ENCODE assay signal across 10 cellular contexts in genomic region chr2:161076936-161077335, GRCh38.
DNase-seq lines count a peak whose midpoint lies in the region; ATAC-seq and TF ChIP-seq lines count a peak whose summit lies in the region.
"Had no signal": no experiment of that assay in that cellular context is flagged by ENCODE, and none has a peak within 500 bp of the region (broad histone marks: within the 10 kb centered on the region; RNA-seq: fewer than 3 reads in every experiment).

No MANE protein-coding gene starts in this region.

- H3K4me3 Mint-ChIP-seq in naive thymus-derived CD4-positive, alpha-beta T cell: peak overlapping the region in 9 of 10 donors; percentile 39 to 76 (median 62)

- no peak overlapping the region for H3K27ac ChIP-seq in BLaER1
- H3K27ac ChIP-seq in HCT116 (ENCODE audit: low read depth, low read length): no peak overlapping the region
- peak overlapping the region; percentile 77 to 82 for H3K27ac ChIP-seq in breast epithelium
- peak overlapping the region; percentile 40 for H3K27ac ChIP-seq in naive thymus-derived CD4-positive, alpha-beta T cell (ENCODE audit: low read depth, low read length)

- no TSS peak for BruUV-seq in HCT116 (replicated peaks; lab: Mats Ljungman, UMichigan)

- H3K4me1 ChIP-seq in BLaER1 (peaks cover 17% of the 10 kb centered on the region), HCT116 (ENCODE audit: control insufficient read depth in 1 of 2, insufficient read depth in 2 of 2, low read length in 2 of 2) (no peaks in the 10 kb centered on the region), breast epithelium (no peaks in the 10 kb centered on the region)
- H3K4me1 ChIP-seq in naive thymus-derived CD4-positive, alpha-beta T cell (ENCODE audit: control insufficient read depth in 2 of 2, insufficient read depth in 2 of 2, low read length in 2 of 2): peaks cover 23 to 25% of the 10 kb centered on the region in 2 donors
- H3K4me1 ChIP-seq: colonic mucosa had no signal

- no peaks in the 10 kb centered on the region for H3K9me3 ChIP-seq in BLaER1
- H3K9me3 ChIP-seq in HCT116 (ENCODE audit: control insufficient read depth in 1 of 2, insufficient read depth in 1 of 2, low read depth in 1 of 2, low read length in 2 of 2): no peaks in the 10 kb centered on the region
- H3K9me3 ChIP-seq in breast epithelium: no peaks in the 10 kb centered on the region
- H3K9me3 ChIP-seq in naive thymus-derived CD4-positive, alpha-beta T cell (ENCODE audit: control insufficient read depth in 2 of 3, low read length in 3 of 3): no peaks in the 10 kb centered on the region
- H3K9me3 ChIP-seq: colonic mucosa had no signal

- no peak for TF ChIP-seq RAD21 in HCT116 (IDR thresholded peaks at IDR 0.05; ENCODE audit: low read depth)

- peak overlapping the region; percentile 60 to 94 (median 88) for H3K27ac Mint-ChIP-seq in naive thymus-derived CD4-positive, alpha-beta T cell

- no peaks in the 10 kb centered on the region for H3K79me2 ChIP-seq in HCT116 (ENCODE audit: insufficient read depth, low read length)

- TF ChIP-seq POLR2A in HCT116 (IDR thresholded peaks at IDR 0.05; ENCODE audit: borderline replicate concordance, extremely low read depth, insufficient read depth, insufficient read length): no peak
- no peak for TF ChIP-seq POLR2A in breast epithelium (IDR thresholded peaks at IDR 0.05)

- RAD21 ChIA-PET in HCT116 (lab: Charles Lee; ENCODE audit: low non-redundant PET in 1 of 2, low total read pairs in 2 of 2, uncharacterized antibody in 2 of 2, unreplicated experiment in 2 of 2): no interaction called here

- no peaks in the 10 kb centered on the region for H4K20me1 ChIP-seq in BLaER1
- H4K20me1 ChIP-seq in HCT116 (ENCODE audit: insufficient read depth): no peaks in the 10 kb centered on the region

- no peak for TF ChIP-seq CTCF in HCT116 (IDR thresholded peaks at IDR 0.05 in 2 of 3, conservative IDR thresholded peaks at IDR 0.05 in 1 of 3; ENCODE audit: borderline replicate concordance in 1 of 3, insufficient read depth in 1 of 3, low read depth in 2 of 3, low read length in 2 of 3)
- TF ChIP-seq CTCF in breast epithelium (IDR thresholded peaks at IDR 0.05): no peak

- H3K9ac ChIP-seq in BLaER1: no peak overlapping the region
- no peak overlapping the region for H3K9ac ChIP-seq in HCT116 (ENCODE audit: low read length)

- H3K27me3 Mint-ChIP-seq in naive thymus-derived CD4-positive, alpha-beta T cell: no peaks in the 10 kb centered on the region

- peak overlapping the region; percentile 57 for H3K4me2 ChIP-seq in BLaER1
- H3K4me2 ChIP-seq in HCT116 (ENCODE audit: low read length): no peak overlapping the region

- no peak overlapping the region for H3K4me3 ChIP-seq in BLaER1
- H3K4me3 ChIP-seq in HCT116 (replicated peaks in 1 of 2; ENCODE audit: low read depth in 1 of 2, low read length in 2 of 2): no peak overlapping the region
- no peak overlapping the region for H3K4me3 ChIP-seq in breast epithelium
- H3K4me3 ChIP-seq in naive thymus-derived CD4-positive, alpha-beta T cell (ENCODE audit: low read length): no peak overlapping the region
- H3K4me3 ChIP-seq: colonic mucosa had no signal

- DNase-seq in HCT116 (ENCODE audit: low read depth, low spot score): no peak
- DNase-seq in breast epithelium (ENCODE audit: low spot score in 2 of 2): no peak
- DNase-seq in naive thymus-derived CD4-positive, alpha-beta T cell: no peak
- no peak for DNase-seq in CD1c-positive myeloid dendritic cell (ENCODE audit: extremely low spot score)
- DNase-seq in NCI-H446 (lab: John Stamatoyannopoulos, UW): no peak
- DNase-seq: NCI-H510A treated with DMSO at 0.1 percent for 48 hours had no signal

- H3K36me3 ChIP-seq in BLaER1 (no peaks in the 10 kb centered on the region), HCT116 (ENCODE audit: control insufficient read depth in 1 of 2, insufficient read depth in 2 of 2, low read length in 2 of 2) (no peaks in the 10 kb centered on the region), breast epithelium (no peaks in the 10 kb centered on the region)
- no peaks in the 10 kb centered on the region for H3K36me3 ChIP-seq in naive thymus-derived CD4-positive, alpha-beta T cell (ENCODE audit: control insufficient read depth in 2 of 3, insufficient read depth in 3 of 3, low read length in 3 of 3)
- H3K36me3 ChIP-seq: colonic mucosa had no signal

- POLR2A ChIA-PET in HCT116 (lab: Charles Lee): no interaction called here
- POLR2A ChIA-PET in naive thymus-derived CD4-positive, alpha-beta T cell (lab: Charles Lee): no interaction called here

- CTCF ChIA-PET in HCT116 (lab: Charles Lee): no interaction called here
- CTCF ChIA-PET in naive thymus-derived CD4-positive, alpha-beta T cell (lab: Charles Lee): no interaction called here

- no peak for ATAC-seq in HCT116
- no peak for ATAC-seq in naive thymus-derived CD4-positive, alpha-beta T cell
- no peak for ATAC-seq in HG02610 (IDR thresholded peaks at IDR 0.05; ENCODE audit: unreplicated experiment)
- ATAC-seq in HG03025 (IDR thresholded peaks at IDR 0.05; ENCODE audit: low FRiP score, unreplicated experiment): no peak

- H3K9me3 Mint-ChIP-seq in naive thymus-derived CD4-positive, alpha-beta T cell: peaks cover 0 to 30% (median 0%) of the 10 kb centered on the region in 11 donors

- no peaks in the 10 kb centered on the region for H3K27me3 ChIP-seq in BLaER1
- no peaks in the 10 kb centered on the region for H3K27me3 ChIP-seq in HCT116 (ENCODE audit: insufficient read depth, low read length)
- H3K27me3 ChIP-seq in breast epithelium: no peaks in the 10 kb centered on the region
- H3K27me3 ChIP-seq in naive thymus-derived CD4-positive, alpha-beta T cell (ENCODE audit: control insufficient read depth in 2 of 2, insufficient read depth in 2 of 2, low read length in 2 of 2): no peaks in the 10 kb centered on the region
- H3K27me3 ChIP-seq: colonic mucosa had no signal

- H3K36me3 Mint-ChIP-seq in naive thymus-derived CD4-positive, alpha-beta T cell: peaks cover 0 to 43% (median 0%) of the 10 kb centered on the region in 5 donors

- H2AFZ ChIP-seq in HCT116 (ENCODE audit: low read depth, low read length, poor library complexity, severe bottlenecking): peak overlapping the region; percentile 43

- peaks cover 24 to 59% (median 29%) of the 10 kb centered on the region in 7 donors for H3K4me1 Mint-ChIP-seq in naive thymus-derived CD4-positive, alpha-beta T cell

- no peaks in the 10 kb centered on the region for H3K9me2 ChIP-seq in HCT116 (ENCODE audit: insufficient read depth)

- intact Hi-C loops in HCT116 (cut with micrococcal nuclease): no loop called here
- intact Hi-C loops in breast epithelium (cut with DNase I; ENCODE audit: low total_unique reads): no loop called here
- intact Hi-C loops in naive thymus-derived CD4-positive, alpha-beta T cell (cut with micrococcal nuclease): loop anchor here (1.0 to 5.0 kb wide), 15 partner anchors 13 to 1790 kb away; partner anchors contain the start of genes DPP4 (in 1 of the 2), IFIH1 (in 1 of the 2), PSMD14 (in 1 of the 2) and TANK (in 1 of the 2)

TF ChIP-seq in HCT116, 20 proteins besides CTCF, POLR2A, EP300 and RAD21:
- TF ChIP-seq SIN3A (IDR thresholded peaks at IDR 0.05; ENCODE audit: low read depth): no peak
- no peak for TF ChIP-seq EZH2phosphoT487 (IDR thresholded peaks at IDR 0.05; ENCODE audit: borderline replicate concordance)
- TF ChIP-seq TCF7L2 (IDR thresholded peaks at IDR 0.05; ENCODE audit: borderline replicate concordance, extremely low read depth, insufficient read depth, insufficient read length): no peak
- TF ChIP-seq ZNF274 (IDR thresholded peaks at IDR 0.05; ENCODE audit: low read depth, low read length): no peak
- no peak for TF ChIP-seq SRF (IDR thresholded peaks at IDR 0.05; ENCODE audit: low read depth)
- no peak for TF ChIP-seq ZFX (IDR thresholded peaks at IDR 0.05)
- no peak for TF ChIP-seq ATF3 (IDR thresholded peaks at IDR 0.05)
- TF ChIP-seq REST (IDR thresholded peaks at IDR 0.05; ENCODE audit: low read depth): no peak
- TF ChIP-seq ELF1 (IDR thresholded peaks at IDR 0.05; ENCODE audit: borderline replicate concordance, low read depth): no peak
- no peak for TF ChIP-seq CEBPB (IDR thresholded peaks at IDR 0.05; ENCODE audit: low read depth)
- no peak for TF ChIP-seq YY1 (IDR thresholded peaks at IDR 0.05; ENCODE audit: extremely low read depth, insufficient replicate concordance, low read depth, low read length)
- TF ChIP-seq CBX3 (IDR thresholded peaks at IDR 0.05; ENCODE audit: low read depth): no peak
- TF ChIP-seq EZH2 (IDR thresholded peaks at IDR 0.05): no peak
TF ChIP-seq in HCT116: peak in this region for 0.

Comparison
In these comparisons a context has a peak if more than half of its experiments do, and no peak if none do; other contexts are left out.
1. H3K27ac ChIP-seq: peak in breast epithelium (2 of 2) and naive thymus-derived CD4-positive, alpha-beta T cell (single experiment); none in BLaER1 (single experiment) and HCT116 (single experiment).
2. intact Hi-C loops: an anchor here in naive thymus-derived CD4-positive, alpha-beta T cell (1.0 to 5.0 kb wide); none called in HCT116 and breast epithelium.